Comparison of ENCODE assay signal across 1 cellular context in the genomic region with DNA sequence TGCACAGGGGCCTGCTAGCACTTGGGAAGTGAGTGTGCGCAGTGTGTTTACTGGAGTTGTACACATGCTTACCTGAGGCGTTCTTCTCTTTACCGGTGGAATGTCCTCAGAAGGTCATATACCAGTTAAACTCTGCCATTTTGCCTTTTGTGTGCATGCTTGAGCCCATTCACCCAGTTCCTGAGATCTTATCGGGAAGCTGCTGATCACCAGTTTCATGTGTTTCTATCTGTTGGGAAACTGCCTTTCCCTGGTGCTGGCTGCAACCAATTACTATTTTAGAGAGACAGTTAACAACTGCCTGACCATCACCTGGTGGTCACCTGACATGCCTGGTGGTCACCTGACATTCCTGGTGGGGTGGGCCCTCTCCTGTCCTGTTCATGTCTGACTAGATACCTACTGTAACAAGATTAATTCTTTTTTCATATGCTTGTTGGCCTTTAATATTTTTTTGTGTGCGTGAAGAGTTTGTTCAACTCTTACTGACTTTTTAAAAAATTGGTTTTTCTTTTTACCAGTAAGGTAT.
TF ChIP-seq lines count a peak whose summit lies in the region.

No MANE protein-coding gene starts in this region.

TF ChIP-seq in H1, 55 proteins besides CTCF, POLR2A, EP300 and RAD21:
- no peak for TF ChIP-seq RNF2 (IDR thresholded peaks at IDR 0.05; ENCODE audit: borderline replicate concordance, low read depth, low read length, missing control alignments, poor library complexity, severe bottlenecking)
- no peak for TF ChIP-seq POLR2AphosphoS5 (IDR thresholded peaks at IDR 0.05; ENCODE audit: low read depth, low read length)
- TF ChIP-seq SIX5 (IDR thresholded peaks at IDR 0.05; ENCODE audit: low read depth, low read length): no peak
- no peak for TF ChIP-seq ZNF274 (IDR thresholded peaks at IDR 0.05; ENCODE audit: borderline replicate concordance, extremely low read depth, low read length)
- no peak for TF ChIP-seq CHD2 (IDR thresholded peaks at IDR 0.05; ENCODE audit: low read length)
- no peak for TF ChIP-seq JUND (IDR thresholded peaks at IDR 0.05; ENCODE audit: low read length)
- TF ChIP-seq RXRA (IDR thresholded peaks at IDR 0.05; ENCODE audit: insufficient read depth, low read depth, low read length): no peak
- TF ChIP-seq, protein P1, sequence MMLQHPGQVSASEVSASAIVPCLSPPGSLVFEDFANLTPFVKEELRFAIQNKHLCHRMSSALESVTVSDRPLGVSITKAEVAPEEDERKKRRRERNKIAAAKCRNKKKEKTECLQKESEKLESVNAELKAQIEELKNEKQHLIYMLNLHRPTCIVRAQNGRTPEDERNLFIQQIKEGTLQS (IDR thresholded peaks at IDR 0.05; ENCODE audit: insufficient read depth, low read depth, low read length): 0 out of 2 replicates have a peak, but pooled peaks have one; percentile 34
- no peak for TF ChIP-seq RBBP5 (IDR thresholded peaks at IDR 0.05; ENCODE audit: borderline replicate concordance, low read depth, low read length)
- no peak for TF ChIP-seq POU5F1 (IDR thresholded peaks at IDR 0.05; ENCODE audit: low read depth, low read length)
- no peak for TF ChIP-seq HDAC2 (IDR thresholded peaks at IDR 0.05; ENCODE audit: borderline replicate concordance in 1 of 2, low read depth in 2 of 2, low read length in 2 of 2)
- TF ChIP-seq, protein P2, sequence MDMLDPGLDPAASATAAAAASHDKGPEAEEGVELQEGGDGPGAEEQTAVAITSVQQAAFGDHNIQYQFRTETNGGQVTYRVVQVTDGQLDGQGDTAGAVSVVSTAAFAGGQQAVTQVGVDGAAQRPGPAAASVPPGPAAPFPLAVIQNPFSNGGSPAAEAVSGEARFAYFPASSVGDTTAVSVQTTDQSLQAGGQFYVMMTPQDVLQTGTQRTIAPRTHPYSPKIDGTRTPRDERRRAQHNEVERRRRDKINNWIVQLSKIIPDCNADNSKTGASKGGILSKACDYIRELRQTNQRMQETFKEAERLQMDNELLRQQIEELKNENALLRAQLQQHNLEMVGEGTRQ (IDR thresholded peaks at IDR 0.05; ENCODE audit: low read length): peak; percentile 60
- no peak for TF ChIP-seq KDM5A (IDR thresholded peaks at IDR 0.05; ENCODE audit: low read length)
- no peak for TF ChIP-seq YY1 (IDR thresholded peaks at IDR 0.05; ENCODE audit: low read depth, low read length)
